ENCODE assay signal across 3 cellular contexts in genomic region chr5:9186069-9186468, GRCh38.
TF ChIP-seq lines count a peak whose summit lies in the region.

No MANE protein-coding gene starts in this region.

TF ChIP-seq in HepG2, 621 proteins besides CTCF, POLR2A, EP300 and RAD21:
- TF ChIP-seq SMYD3 (CRISPR knock-in tag; IDR thresholded peaks at IDR 0.05) (no peak), MAFK (conservative IDR thresholded peaks at IDR 0.05 in 1 of 2, IDR thresholded peaks at IDR 0.05 in 1 of 2; ENCODE audit: low read length in 2 of 2) (peak; percentile 98 to 100), NFE2L2 (IDR thresholded peaks at IDR 0.05; ENCODE audit: low read length) (peak; percentile 26; the same call in 1 of the 2 replicates), ZNF362 (CRISPR knock-in tag; IDR thresholded peaks at IDR 0.05; ENCODE audit: borderline replicate concordance) (no peak), SNRNP70 (IDR thresholded peaks at IDR 0.05; ENCODE audit: low read depth, low read length) (no peak), ZNF646 (CRISPR knock-in tag; IDR thresholded peaks at IDR 0.05) (no peak), MAFF (IDR thresholded peaks at IDR 0.05; ENCODE audit: low read depth, low read length) (peak; percentile 99)
TF ChIP-seq in HepG2: peak in this region for 3.

TF ChIP-seq in IMR-90, 13 proteins besides CTCF, POLR2A, EP300 and RAD21:
- no peak for TF ChIP-seq CHD1 (IDR thresholded peaks at IDR 0.05; ENCODE audit: low read depth, low read length)
- no peak for TF ChIP-seq SMC3 (IDR thresholded peaks at IDR 0.05; ENCODE audit: low read depth, low read length)
- TF ChIP-seq RCOR1 (IDR thresholded peaks at IDR 0.05; ENCODE audit: insufficient replicate concordance, low read length) = no peak
- TF ChIP-seq MAZ (IDR thresholded peaks at IDR 0.05; ENCODE audit: borderline replicate concordance, low read depth, low read length) = no peak
- no peak for TF ChIP-seq USF2 (IDR thresholded peaks at IDR 0.05; ENCODE audit: low read depth, low read length)
- TF ChIP-seq ELK1 (IDR thresholded peaks at IDR 0.05; ENCODE audit: borderline replicate concordance, low read depth, low read length) = no peak
- no peak for TF ChIP-seq CEBPB (IDR thresholded peaks at IDR 0.05; ENCODE audit: low read depth, low read length)
- TF ChIP-seq FOS (IDR thresholded peaks at IDR 0.05; ENCODE audit: low read depth, low read length) = no peak
- no peak for TF ChIP-seq RFX5 (IDR thresholded peaks at IDR 0.05; ENCODE audit: low read depth, low read length)
- peak; percentile 100 for TF ChIP-seq MAFK (IDR thresholded peaks at IDR 0.05; ENCODE audit: low read depth, low read length)
- TF ChIP-seq NFE2L2 (IDR thresholded peaks at IDR 0.05; ENCODE audit: low read depth, low read length) = peak; percentile 16; the same call in 1 of the 2 replicates

TF ChIP-seq in H1, 55 proteins besides CTCF, POLR2A, EP300 and RAD21:
- TF ChIP-seq EZH2 (IDR thresholded peaks at IDR 0.05; ENCODE audit: low read depth, low read length, severe bottlenecking) = no peak
- peak; percentile 98 for TF ChIP-seq MAFK (IDR thresholded peaks at IDR 0.05; ENCODE audit: low read depth, low read length)
